Comparison of ENCODE assay signal across 8 cellular contexts in the genomic region with DNA sequence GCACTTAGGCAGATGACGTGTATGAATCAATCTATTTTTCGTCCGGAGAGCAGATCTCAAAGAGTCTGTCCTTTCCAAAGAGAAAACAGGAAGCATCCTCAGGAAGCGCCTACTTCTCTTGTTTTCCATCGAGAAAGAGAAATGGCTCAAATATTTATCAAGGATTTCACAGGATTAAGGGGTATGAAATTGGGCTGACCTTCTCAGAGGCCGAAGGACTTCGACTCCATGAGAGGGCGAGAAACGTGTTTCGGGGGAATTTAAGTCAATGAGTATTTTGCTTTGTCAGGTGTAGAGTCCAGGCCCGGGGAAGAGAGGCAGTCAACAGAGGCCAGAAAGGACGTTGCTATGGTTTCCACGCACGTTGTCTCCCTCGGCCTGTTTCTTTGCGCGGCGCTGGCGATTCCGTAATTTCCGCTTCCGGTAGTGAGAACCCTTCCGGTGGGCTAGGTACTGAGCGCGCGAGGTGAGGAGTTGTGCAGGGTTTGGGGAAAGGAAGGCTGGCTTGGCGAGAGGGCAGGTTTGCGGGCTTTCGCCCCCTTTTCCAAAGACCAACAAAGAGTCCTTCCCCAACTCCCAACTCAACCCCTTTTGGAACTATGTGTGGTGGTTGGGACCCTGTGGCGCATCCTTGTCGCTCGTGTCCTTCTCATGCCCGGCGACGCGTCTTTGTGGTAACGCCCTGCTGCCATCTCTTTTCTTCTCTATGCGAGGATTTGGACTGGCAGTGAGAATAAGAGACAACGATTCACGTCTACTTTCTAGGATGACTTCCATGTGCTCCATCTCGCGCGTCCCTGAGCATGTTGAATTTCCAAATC. TPM values are rescaled to one million over a fixed set of nuclear protein-coding genes. Genes with fewer than 3 reads are reported as not detected.
DNase-seq lines count a peak whose midpoint lies in the region; ATAC-seq and TF ChIP-seq lines count a peak whose summit lies in the region.

A gene (plus strand): TSS at position 429 of the 821 bp plus-strand sequence. CDS start 506 bp downstream, outside the sequence.

- peak within 1 kb of the TSS; percentile 79 for H3K4me3 ChIP-seq in CD8-positive, alpha-beta memory T cell (ENCODE audit: low read length)
- peak within 1 kb of the TSS; percentile 61 for H3K4me3 ChIP-seq in lung

- TF ChIP-seq CTCF in GM20000 (IDR thresholded peaks at IDR 0.05; ENCODE audit: extremely low read depth, missing control alignments), result no peak
- TF ChIP-seq CTCF in lung (IDR thresholded peaks at IDR 0.05; ENCODE audit: control extremely low read depth, extremely low read depth), result no peak

- 3 to 5% methylated on average over 42 to 43 of the region's 43 CpGs for WGBS in lung, 2 donors

- POLR2A ChIA-PET in CD8-positive, alpha-beta memory T cell (lab: Charles Lee), result no interaction called here

- H3K9me3 ChIP-seq in CD8-positive, alpha-beta memory T cell (ENCODE audit: low read length), result no peaks in the 10 kb centered on the region
- no peaks in the 10 kb centered on the region for H3K9me3 ChIP-seq in lung (ENCODE audit: control insufficient read depth in 2 of 2, insufficient read depth in 1 of 2, low read length in 1 of 2)

- no peaks in the 10 kb centered on the region for H3K27me3 ChIP-seq in CD8-positive, alpha-beta memory T cell (ENCODE audit: insufficient read depth, low read length, poor library complexity, severe bottlenecking)
- no peaks in the 10 kb centered on the region for H3K27me3 ChIP-seq in lung (ENCODE audit: control insufficient read depth, insufficient read depth)

- peak within 1 kb of the TSS; percentile 94 to 97 (median 95) for H3K4me3 Mint-ChIP-seq in CD8-positive, alpha-beta memory T cell

- peak; percentile 95 for ATAC-seq in lung (ENCODE audit: insufficient read depth, low FRiP score)

- peaks cover 28 to 43% (median 35%) of the 10 kb centered on the region in 3 donors for H3K4me1 Mint-ChIP-seq in CD8-positive, alpha-beta memory T cell

- peaks cover 0 to 1% of the 10 kb centered on the region in 2 donors for H3K27me3 Mint-ChIP-seq in CD8-positive, alpha-beta memory T cell

- H3K27ac Mint-ChIP-seq in CD8-positive, alpha-beta memory T cell, result peak within 1 kb of the TSS; percentile 95 to 99 (median 98)

- no peaks in the 10 kb centered on the region for H3K36me3 ChIP-seq in CD8-positive, alpha-beta memory T cell (ENCODE audit: insufficient read depth, low read length)
- H3K36me3 ChIP-seq in lung (ENCODE audit: control insufficient read depth in 2 of 2, insufficient read depth in 2 of 2, low read length in 2 of 2), result peaks cover 3 to 5% of the 10 kb centered on the region in 2 donors

- H3K27ac ChIP-seq in CD8-positive, alpha-beta memory T cell (ENCODE audit: low read depth, low read length), result peak within 1 kb of the TSS; percentile 95
- H3K27ac ChIP-seq in lung (ENCODE audit: low read depth in 1 of 2, low read length in 1 of 2), result peak within 1 kb of the TSS; percentile 75 to 87

- peaks cover 0 to 40% (median 8%) of the 10 kb centered on the region in 3 donors for H3K36me3 Mint-ChIP-seq in CD8-positive, alpha-beta memory T cell

- H3K4me1 ChIP-seq in CD8-positive, alpha-beta memory T cell (ENCODE audit: insufficient read depth, low read length), result peaks cover 8% of the 10 kb centered on the region
- H3K4me1 ChIP-seq in lung (ENCODE audit: control insufficient read depth in 2 of 2, insufficient read depth in 2 of 2, low read length in 2 of 2), result peaks cover 2 to 7% of the 10 kb centered on the region in 2 donors

- CTCF ChIA-PET in CD8-positive, alpha-beta memory T cell (lab: Charles Lee), result no interaction called here

- no peaks in the 10 kb centered on the region for H3K9me3 Mint-ChIP-seq in CD8-positive, alpha-beta memory T cell

- peak; percentile 72 to 92 (median 86) for DNase-seq in CD8-positive, alpha-beta memory T cell
- DNase-seq in GM20000 (ENCODE audit: low spot score), result peak; percentile 87
- peak; percentile 94 for DNase-seq in HT-29 (ENCODE audit: low spot score)
- DNase-seq in NK-92 treated with Interleukin-12 subunit alpha and Interleukin-12 subunit beta, amount 100 ng/mL, for 24 hours (lab: John Stamatoyannopoulos, UW), result peak; percentile 81
- DNase-seq in activated CD8-positive, alpha-beta memory T cell treated with anti-CD3 and anti-CD28 coated beads for 1 hour (ENCODE audit: extremely low read depth in 1 of 2, low read depth in 1 of 2), result peak; percentile 65
- peak; percentile 78 for DNase-seq in effector CD4-positive, alpha-beta T cell
- DNase-seq in lung (ENCODE audit: low spot score), result peak; percentile 93
- DNase-seq in stimulated activated CD4-positive, alpha-beta T cell treated with anti-CD3 and anti-CD28 coated beads, TNF-alpha, amount 100 ng/mL, for 4 hours (ENCODE audit: low read depth in 3 of 3), result peak; percentile 69 to 71 (median 70)

RNA-seq across cellular contexts. Expression of the gene that starts here (rescaled TPM):
- 10 to 100 TPM; 76.9 to 81.0 TPM for total RNA-seq in CD8-positive, alpha-beta memory T cell
- polyA plus RNA-seq in CD8-positive, alpha-beta memory T cell, result 80.1 TPM
- total RNA-seq in HT-29 (2014; rRNA removed; shearing (Covaris generic)), result 44.2 and 47.7 TPM in 2 replicates
- 10 to 100 TPM; 31.4 to 53.1 TPM for total RNA-seq in lung
- 100 to 1,000 TPM in 1 of 2 donors, 10 to 100 TPM in 1; 48.5 to 169 TPM for polyA plus RNA-seq in lung

Comparison
In these comparisons a context has a peak if more than half of its experiments do, and no peak if none do; other contexts are left out.
1. Peak in every context shown above with its lines: DNase-seq, ATAC-seq, H3K4me3 ChIP-seq and H3K27ac ChIP-seq.